9 cellular contexts compared by ENCODE assay signal in the genomic region with DNA sequence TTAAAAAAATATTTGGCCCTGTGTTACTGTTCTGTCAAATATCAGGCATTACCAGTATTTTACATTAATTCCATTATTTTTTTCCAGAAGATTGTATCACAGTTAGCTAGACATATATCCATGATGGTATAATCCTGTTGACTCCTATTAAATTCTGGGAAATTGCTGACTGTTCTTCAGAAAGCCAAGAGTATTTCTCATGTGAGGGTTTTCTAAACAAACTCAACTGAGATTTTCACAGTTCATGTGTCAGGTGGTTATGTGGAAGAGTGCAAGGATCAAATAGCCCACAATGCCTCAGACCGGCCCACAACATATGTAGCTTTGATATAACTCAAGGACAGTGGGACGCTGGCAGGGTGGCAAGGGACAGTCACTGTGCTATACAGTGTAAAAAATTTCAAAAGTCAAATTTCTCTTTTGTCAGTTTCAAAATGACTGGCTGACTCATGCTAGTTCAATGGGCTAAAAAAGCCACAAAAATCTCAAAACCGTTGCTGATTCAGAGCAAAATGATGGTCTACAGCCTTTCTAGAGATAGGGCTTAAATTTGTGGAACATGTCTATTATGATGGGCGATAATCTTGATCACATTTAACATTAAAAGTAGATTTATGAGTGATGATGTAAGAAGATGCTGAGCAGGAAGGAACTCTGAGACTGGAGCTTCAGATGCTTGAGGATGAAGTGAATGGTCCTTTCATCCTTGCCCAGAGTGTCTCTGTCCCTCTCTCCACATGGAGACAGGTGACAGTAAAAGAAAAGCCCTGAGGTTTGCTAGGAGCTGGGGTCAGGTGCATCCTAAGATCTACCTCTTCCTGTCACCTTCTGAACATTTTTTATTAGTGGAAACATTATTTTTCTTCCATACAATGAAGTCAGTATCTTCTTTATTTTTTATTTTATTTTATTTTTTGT.
DNase-seq lines count a peak whose midpoint lies in the region; ATAC-seq, FAIRE-seq and TF ChIP-seq lines count a peak whose summit lies in the region.
"Had no signal": no experiment of that assay in that cellular context is flagged by ENCODE, and none has a peak within 500 bp of the region (broad histone marks: within the 10 kb centered on the region; RNA-seq: fewer than 3 reads in every experiment).

No MANE protein-coding gene starts in this region.

- CTCF ChIA-PET in PC-9 (lab: Charles Lee) = no interaction called here

- POLR2A ChIA-PET in PC-9 (lab: Charles Lee; ENCODE audit: unreplicated experiment) = no interaction called here

- H3K27me3 ChIP-seq in PC-9 (ENCODE audit: insufficient read depth, low read depth) = 0 out of 2 replicates have a peak, but pooled peaks cover 5% of the 10 kb centered on the region
- H3K27me3 ChIP-seq: pancreas had no signal

- in situ Hi-C loops in astrocyte of the cerebellum (cut with HindIII; ENCODE audit: low sequenced_read_pairs) = loop anchor here (25.0 kb wide), 1 partner anchor 187 kb away; no protein-coding TSS in a partner anchor

- no peak for FAIRE-seq in frontal cortex (lab: Jason Lieb, UNC)
- FAIRE-seq: pancreas had no signal

- no peak overlapping the region for H2AFZ ChIP-seq in PC-9

- no peaks in the 10 kb centered on the region for H3K9me2 ChIP-seq in PC-9 (ENCODE audit: insufficient read depth)

- H3K4me2 ChIP-seq in PC-9 = no peak overlapping the region

- H3K4me3 ChIP-seq in astrocyte of the cerebellum (ENCODE audit: low read depth, low read length) = no peak overlapping the region
- H3K4me3 ChIP-seq in PC-9 = no peak overlapping the region
- H3K4me3 ChIP-seq: pancreas had no signal

- TF ChIP-seq CTCF in astrocyte of the cerebellum (IDR thresholded peaks at IDR 0.05; ENCODE audit: low read depth, low read length, missing control alignments) (no peak), PC-9 (conservative IDR thresholded peaks at IDR 0.05) (no peak)

- H4K20me1 ChIP-seq in PC-9 (ENCODE audit: insufficient read depth) = no peaks in the 10 kb centered on the region

- no peaks in the 10 kb centered on the region for H3K36me3 ChIP-seq in PC-9 (ENCODE audit: low read depth)
- H3K36me3 ChIP-seq: pancreas had no signal

- DNase-seq in AG08395 (ENCODE audit: low spot score) = peak; percentile 65
- peak; percentile 73 for DNase-seq in astrocyte of the cerebellum (ENCODE audit: low read depth)
- DNase-seq in frontal cortex (ENCODE audit: low spot score in 2 of 2) = no peak
- no peak for DNase-seq in PC-9
- DNase-seq in activated CD8-positive, alpha-beta memory T cell treated with anti-CD3 and anti-CD28 coated beads, Interleukin-2, amount 50 U/mL, for 48 hours = no peak
- DNase-seq in SKM-1 (lab: John Stamatoyannopoulos, UW; ENCODE audit: unreplicated experiment) = no peak
- DNase-seq: pancreas had no signal

- H3K4me1 ChIP-seq in PC-9 (replicated peaks; ENCODE audit: insufficient read depth) = no peaks in the 10 kb centered on the region
- H3K4me1 ChIP-seq: pancreas had no signal

- BruUV-seq in PC-9 (replicated peaks; lab: Mats Ljungman, UMichigan) = no TSS peak

- H3F3A ChIP-seq in PC-9 (ENCODE audit: insufficient read depth, low read depth) = no peaks in the 10 kb centered on the region

- intact Hi-C loops in PC-9 (cut with micrococcal nuclease; ENCODE audit: unreplicated experiment) = no loop called here

- no peak overlapping the region for H3K27ac ChIP-seq in PC-9
- H3K27ac ChIP-seq: pancreas had no signal

- no peaks in the 10 kb centered on the region for H3K9me3 ChIP-seq in PC-9 (ENCODE audit: insufficient read depth, low read depth)
- H3K9me3 ChIP-seq: pancreas had no signal

- no peaks in the 10 kb centered on the region for H3K79me2 ChIP-seq in PC-9 (ENCODE audit: low read depth)

- ATAC-seq in GM19452 (IDR thresholded peaks at IDR 0.05; ENCODE audit: unreplicated experiment) = peak; percentile 91
- ATAC-seq in HG03354 (IDR thresholded peaks at IDR 0.05; ENCODE audit: poor library complexity, severe bottlenecking, unreplicated experiment) = peak; percentile 84

Comparison
In these comparisons a context has a peak if more than half of its experiments do, and no peak if none do; other contexts are left out.
1. DNase-seq: peak in AG08395 (single experiment) and astrocyte of the cerebellum (single experiment); none in frontal cortex (0 of 2), PC-9 (0 of 2), activated CD8-positive, alpha-beta memory T cell treated with anti-CD3 and anti-CD28 coated beads, Interleukin-2, amount 50 U/mL, for 48 hours (single experiment) and SKM-1 (single experiment).